Comparison of ENCODE assay signal across 10 cellular contexts in genomic region chr11:3857628-3858027, GRCh38. TPM values are rescaled to one million over a fixed set of nuclear protein-coding genes. Genes with fewer than 3 reads are reported as not detected.
A peak's percentile ranks its signal among the peaks of the same experiment; 100 is the strongest.
DNase-seq lines count a peak whose midpoint lies in the region; ATAC-seq and TF ChIP-seq lines count a peak whose summit lies in the region.
"Had no signal": no experiment of that assay in that cellular context is flagged by ENCODE, and none has a peak within 500 bp of the region (broad histone marks: within the 10 kb centered on the region; RNA-seq: fewer than 3 reads in every experiment).

No MANE protein-coding gene starts in this region.

- H3K9me3 ChIP-seq in tibial artery: no peaks in the 10 kb centered on the region
- H3K9me3 ChIP-seq in BE2C: no peaks in the 10 kb centered on the region

- no peaks in the 10 kb centered on the region for H3K36me3 ChIP-seq in tibial artery
- no peaks in the 10 kb centered on the region for H3K36me3 ChIP-seq in BE2C

- H3K4me3 ChIP-seq in tibial artery (peak overlapping the region; percentile 89 to 93), BE2C (ENCODE audit: low read depth, low read length) (no peak overlapping the region)

- intact Hi-C loops in activated naive CD4-positive, alpha-beta T cell treated with anti-CD3 and anti-CD28 coated beads for 36 hours (cut with micrococcal nuclease): loop anchor here (1.0 kb wide), 1 partner anchor 22 kb away; no protein-coding TSS in a partner anchor
- intact Hi-C loops in tibial artery (cut with DNase I; ENCODE audit: low total_unique reads): loop anchor here (5.0 kb wide), 1 partner anchor 90 kb away; no protein-coding TSS in a partner anchor

- peaks cover 1% of the 10 kb centered on the region for H3K9me3 Mint-ChIP-seq in activated naive CD4-positive, alpha-beta T cell treated with anti-CD3 and anti-CD28 coated beads for 36 hours
- no peaks in the 10 kb centered on the region for H3K9me3 Mint-ChIP-seq in activated naive CD4-positive, alpha-beta T cell treated with anti-CD3 and anti-CD28 coated beads, Interleukin-2, amount 50 U/mL, for 72 hours
- H3K9me3 Mint-ChIP-seq in memory B cell: no peaks in the 10 kb centered on the region

- peaks cover 72% of the 10 kb centered on the region for H3K4me1 Mint-ChIP-seq in activated naive CD4-positive, alpha-beta T cell treated with anti-CD3 and anti-CD28 coated beads for 36 hours (ENCODE audit: low read depth)
- H3K4me1 Mint-ChIP-seq in memory B cell: peaks cover 64% of the 10 kb centered on the region

- H3K4me3 Mint-ChIP-seq in activated naive CD4-positive, alpha-beta T cell treated with anti-CD3 and anti-CD28 coated beads for 36 hours: peak overlapping the region; percentile 97
- H3K4me3 Mint-ChIP-seq in memory B cell: peak overlapping the region; percentile 98

- peaks cover 4% of the 10 kb centered on the region for H3K36me3 Mint-ChIP-seq in activated naive CD4-positive, alpha-beta T cell treated with anti-CD3 and anti-CD28 coated beads for 36 hours (ENCODE audit: low read depth)
- peaks cover 16 to 23% of the 10 kb centered on the region in 2 donors for H3K36me3 Mint-ChIP-seq in activated naive CD4-positive, alpha-beta T cell treated with anti-CD3 and anti-CD28 coated beads, Interleukin-2, amount 50 U/mL, for 72 hours
- H3K36me3 Mint-ChIP-seq in memory B cell: no peaks in the 10 kb centered on the region

- H3K27ac ChIP-seq in tibial artery: peak overlapping the region; percentile 9 to 98

- H3K27me3 ChIP-seq in tibial artery (no peaks in the 10 kb centered on the region), BE2C (no peaks in the 10 kb centered on the region)

- peak overlapping the region; percentile 96 for H3K27ac Mint-ChIP-seq in activated naive CD4-positive, alpha-beta T cell treated with anti-CD3 and anti-CD28 coated beads for 36 hours
- H3K27ac Mint-ChIP-seq in activated naive CD4-positive, alpha-beta T cell treated with anti-CD3 and anti-CD28 coated beads, Interleukin-2, amount 50 U/mL, for 72 hours: peak overlapping the region; percentile 92 to 97
- H3K27ac Mint-ChIP-seq in memory B cell: no peak overlapping the region

- ATAC-seq in activated naive CD4-positive, alpha-beta T cell treated with anti-CD3 and anti-CD28 coated beads, Interleukin-2, amount 50 U/mL, for 72 hours: no peak
- no peak for ATAC-seq in memory B cell (ENCODE audit: low read depth)

- CTCF ChIA-PET in activated naive CD4-positive, alpha-beta T cell treated with anti-CD3 and anti-CD28 coated beads for 36 hours (lab: Charles Lee): interaction anchor here (0.7 to 23.9 kb wide), 9 partner anchors 10 to 212 kb away, joined by 3 to 573 read pairs (median 3); no protein-coding TSS in a partner anchor

- H3K4me1 ChIP-seq in tibial artery (peaks cover 0 to 62% (median 51%) of the 10 kb centered on the region in 4 donors), BE2C (no peaks in the 10 kb centered on the region)

- H3K27me3 Mint-ChIP-seq in activated naive CD4-positive, alpha-beta T cell treated with anti-CD3 and anti-CD28 coated beads for 36 hours (ENCODE audit: low read depth): no peaks in the 10 kb centered on the region
- no peaks in the 10 kb centered on the region for H3K27me3 Mint-ChIP-seq in memory B cell

- DNase-seq in activated naive CD4-positive, alpha-beta T cell treated with anti-CD3 and anti-CD28 coated beads for 36 hours: peak; percentile 32
- no peak for DNase-seq in activated naive CD4-positive, alpha-beta T cell treated with anti-CD3 and anti-CD28 coated beads, Interleukin-2, amount 50 U/mL, for 16 hours
- DNase-seq in activated naive CD4-positive, alpha-beta T cell treated with anti-CD3 and anti-CD28 coated beads, Interleukin-2, amount 50 U/mL, for 72 hours (ENCODE audit: low spot score in 2 of 2): no peak
- DNase-seq in memory B cell (ENCODE audit: low spot score in 2 of 2) (no peak), tibial artery (no peak), BE2C (no peak), NCI-H526 treated with DMSO at 0.1 percent for 48 hours (lab: John Stamatoyannopoulos, UW) (no peak)
- DNase-seq in activated effector memory CD4-positive, alpha-beta T cell treated with Interleukin-2 at 50 U/mL for 16 hours: no peak
- DNase-seq: KG1, mesendoderm had no signal

- TF ChIP-seq CTCF in tibial artery (IDR thresholded peaks at IDR 0.05) (no peak), BE2C (IDR thresholded peaks at IDR 0.05; ENCODE audit: low read depth, low read length) (no peak)

RNA-seq across cellular contexts. Expression of gene STIM1, which starts 2.2 kb away (rescaled TPM):
- 10 to 100 TPM; 62.9 to 68.5 TPM for total RNA-seq in activated naive CD4-positive, alpha-beta T cell treated with anti-CD3 and anti-CD28 coated beads for 36 hours
- total RNA-seq in activated naive CD4-positive, alpha-beta T cell treated with anti-CD3 and anti-CD28 coated beads, Interleukin-2, amount 50 U/mL, for 72 hours: 10 to 100 TPM; 75.8 to 88.8 TPM
- polyA plus RNA-seq in BE2C (2012; ENCODE audit: insufficient read depth, insufficient read length, low read depth): 29.2 TPM

RNA-seq across cellular contexts. Expression of gene RHOG, which starts 16.9 kb away (rescaled TPM):
- total RNA-seq in activated naive CD4-positive, alpha-beta T cell treated with anti-CD3 and anti-CD28 coated beads for 36 hours: 100 to 1,000 TPM; 142 TPM
- total RNA-seq in activated naive CD4-positive, alpha-beta T cell treated with anti-CD3 and anti-CD28 coated beads, Interleukin-2, amount 50 U/mL, for 72 hours: 100 to 1,000 TPM; 109 to 154 TPM
- 130 TPM for polyA plus RNA-seq in BE2C (2012; ENCODE audit: insufficient read depth, insufficient read length, low read depth)

RNA-seq across cellular contexts. Expression of gene PGAP2, which starts 49.3 kb away (rescaled TPM):
- total RNA-seq in activated naive CD4-positive, alpha-beta T cell treated with anti-CD3 and anti-CD28 coated beads for 36 hours: 10 to 100 TPM; 38.9 to 40.8 TPM
- 10 to 100 TPM; 27.1 to 33.5 TPM for total RNA-seq in activated naive CD4-positive, alpha-beta T cell treated with anti-CD3 and anti-CD28 coated beads, Interleukin-2, amount 50 U/mL, for 72 hours
- polyA plus RNA-seq in BE2C (2012; ENCODE audit: insufficient read depth, insufficient read length, low read depth): 9.8 TPM
